In the genomic region with DNA sequence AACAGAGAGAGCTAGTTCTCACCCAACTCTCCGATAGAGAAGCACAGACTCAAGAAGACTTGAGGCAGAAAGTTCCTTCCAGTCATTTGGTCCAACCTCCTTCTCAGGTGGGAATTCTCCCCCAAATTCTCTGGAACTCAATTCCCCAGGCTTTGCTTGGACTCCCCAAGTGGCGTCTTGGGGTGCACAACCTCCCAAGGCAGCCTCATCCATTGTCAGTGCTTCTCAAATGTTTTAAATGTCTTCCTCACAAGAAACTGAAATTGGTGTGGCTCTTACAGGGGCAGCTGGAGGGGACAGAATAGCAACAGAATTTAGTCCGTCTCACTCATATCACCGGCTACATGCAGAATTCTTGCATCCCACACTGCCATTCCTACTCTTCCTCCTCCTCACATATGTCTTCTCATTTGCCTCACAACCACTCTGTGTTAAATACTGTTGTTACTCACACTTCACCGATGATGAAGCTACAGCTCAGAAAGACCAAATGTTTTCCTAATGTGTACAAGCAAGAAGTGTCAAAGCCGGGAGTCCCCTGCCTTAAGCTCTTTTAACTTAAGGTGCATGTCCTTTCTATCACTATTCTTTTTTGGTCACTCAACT, we compare ENCODE assay signal across 1 cellular context.
TF ChIP-seq lines count a peak whose summit lies in the region.

No MANE protein-coding gene starts in this region.

TF ChIP-seq in GM23338, 12 proteins besides CTCF, POLR2A, EP300 and RAD21:
- TF ChIP-seq EZH2 (IDR thresholded peaks at IDR 0.05; ENCODE audit: low read depth, unreplicated experiment): no peak
- no peak for TF ChIP-seq ZNF331 (CRISPR knock-in tag; IDR thresholded peaks at IDR 0.05; ENCODE audit: low read depth)
TF ChIP-seq in GM23338: peak in this region for 0.
